ENCODE assay signal across 16 cellular contexts in genomic region chr16:4134434-4134833, GRCh38. TPM values are rescaled to one million over a fixed set of nuclear protein-coding genes. Genes with fewer than 3 reads are reported as not detected.
DNase-seq lines count a peak whose midpoint lies in the region; ATAC-seq and TF ChIP-seq lines count a peak whose summit lies in the region.
"Had no signal": no experiment of that assay in that cellular context is flagged by ENCODE, and none has a peak within 500 bp of the region (broad histone marks: within the 10 kb centered on the region; RNA-seq: fewer than 3 reads in every experiment).

No MANE protein-coding gene starts in this region.

- peaks cover 5% of the 10 kb centered on the region for H3K9me3 Mint-ChIP-seq in type B pancreatic cell
- H3K9me3 Mint-ChIP-seq: CD4-positive, alpha-beta memory T cell had no signal

- CTCF ChIA-PET in RWPE1 (lab: Yijun Ruan, JAX): interaction anchor here (1.0 kb wide), 1 partner anchor 152 kb away, joined by 3 read pairs; no protein-coding TSS in a partner anchor

- ATAC-seq in esophagus mucosa (peak; percentile 65), HG03097 (IDR thresholded peaks at IDR 0.05; ENCODE audit: low FRiP score, unreplicated experiment) (no peak), HG03280 (IDR thresholded peaks at IDR 0.05; ENCODE audit: unreplicated experiment) (no peak)
- ATAC-seq: A549 had no signal

- H3K36me3 Mint-ChIP-seq in type B pancreatic cell: no peaks in the 10 kb centered on the region
- H3K36me3 Mint-ChIP-seq: CD14-positive monocyte; CD4-positive, alpha-beta memory T cell had no signal

- H3K27me3 Mint-ChIP-seq in type B pancreatic cell: no peaks in the 10 kb centered on the region

- peak overlapping the region; percentile 53 for H3K27ac ChIP-seq in RWPE1
- H3K27ac ChIP-seq: A549, BLaER1, GM23248 had no signal

- no peak for DNase-seq in RWPE1 (ENCODE audit: low spot score)
- no peak for DNase-seq in type B pancreatic cell (ENCODE audit: extremely low spot score, unreplicated experiment)
- DNase-seq in activated T-cell treated with anti-CD3 and anti-CD28 coated beads, Interleukin-2, amount 50 U/mL, for 48 hours: no peak
- DNase-seq: Calu3; CD4-positive, alpha-beta memory T cell; DMS79 treated with DMSO at 0.1 percent for 48 hours; GF-D8; GM23248; IMR-90; KBM-7 had no signal

- no peak overlapping the region for H3K4me3 Mint-ChIP-seq in type B pancreatic cell
- H3K4me3 Mint-ChIP-seq: CD14-positive monocyte; CD4-positive, alpha-beta memory T cell had no signal

- POLR2A ChIA-PET in RWPE1 (lab: Yijun Ruan, JAX; ENCODE audit: low non-redundant PET): no interaction called here

- peak overlapping the region; percentile 10 for H3K27ac Mint-ChIP-seq in type B pancreatic cell
- H3K27ac Mint-ChIP-seq: CD14-positive monocyte; CD4-positive, alpha-beta memory T cell had no signal

- TF ChIP-seq CTCF in RWPE1 (conservative IDR thresholded peaks at IDR 0.05; ENCODE audit: low read depth) (no peak), type B pancreatic cell (conservative IDR thresholded peaks at IDR 0.05) (no peak)

- peaks cover 8% of the 10 kb centered on the region for H3K4me1 Mint-ChIP-seq in type B pancreatic cell (ENCODE audit: unreplicated experiment)
- H3K4me1 Mint-ChIP-seq: CD14-positive monocyte had no signal

RNA-seq across cellular contexts. Expression of gene ADCY9, which starts 18.2 kb away (rescaled TPM):
- total RNA-seq in esophagus mucosa (5.3 TPM), type B pancreatic cell (ENCODE audit: low replicate concordance) (13.9 and 17.0 TPM in 2 replicates)
